In genomic region chr1:155307247-155307740, GRCh38 we compare ENCODE assay signal across 7 cellular contexts. TPM values are rescaled to one million over a fixed set of nuclear protein-coding genes. Genes with fewer than 3 reads are reported as not detected.
A peak's percentile ranks its signal among the peaks of the same experiment; 100 is the strongest.
DNase-seq lines count a peak whose midpoint lies in the region; ATAC-seq and TF ChIP-seq lines count a peak whose summit lies in the region.

No MANE protein-coding gene starts in this region.

- H3K9me3 Mint-ChIP-seq in activated CD4-positive, alpha-beta memory T cell treated with anti-CD3 and anti-CD28 coated beads, Interleukin-2, amount 10 ng/mL, durations not matched to agents 7 days and 5 days = no peaks in the 10 kb centered on the region

- TF ChIP-seq RAD21 in liver (IDR thresholded peaks at IDR 0.05) = peak; percentile 63 to 67

- H3K27me3 ChIP-seq in liver (ENCODE audit: control insufficient read depth in 4 of 4, insufficient read depth in 4 of 4, low read length in 3 of 4) = no peaks in the 10 kb centered on the region

- peaks cover 40% of the 10 kb centered on the region for H3K4me1 Mint-ChIP-seq in activated CD4-positive, alpha-beta memory T cell treated with anti-CD3 and anti-CD28 coated beads, Interleukin-2, amount 10 ng/mL, durations not matched to agents 7 days and 5 days

- POLR2A ChIA-PET in activated CD4-positive, alpha-beta memory T cell treated with anti-CD3 and anti-CD28 coated beads, Interleukin-2, amount 10 ng/mL, durations not matched to agents 7 days and 5 days (lab: Charles Lee) = interaction anchor here (0.9 to 6.1 kb wide), 9 partner anchors 11 to 155 kb away, joined by 3 to 50 read pairs (median 6); partner anchors contain the start of genes CLK2, RUSC1 and SCAMP3

- peaks cover 0 to 5% (median 4%) of the 10 kb centered on the region in 4 donors for H3K36me3 ChIP-seq in liver (ENCODE audit: control insufficient read depth in 4 of 4, insufficient read depth in 3 of 4, low read depth in 1 of 4, low read length in 3 of 4)

- H3K4me3 Mint-ChIP-seq in activated CD4-positive, alpha-beta memory T cell treated with anti-CD3 and anti-CD28 coated beads, Interleukin-2, amount 10 ng/mL, durations not matched to agents 7 days and 5 days = peak overlapping the region; percentile 17

- CTCF ChIA-PET in activated CD4-positive, alpha-beta memory T cell treated with anti-CD3 and anti-CD28 coated beads, Interleukin-2, amount 10 ng/mL, durations not matched to agents 7 days and 5 days (lab: Charles Lee) = interaction anchor here (0.8 to 2.3 kb wide), 8 partner anchors 14 to 135 kb away, joined by 3 to 39 read pairs (median 4); partner anchors contain the start of genes KRTCAP2 and RUSC1

- peaks cover 7 to 47% (median 30%) of the 10 kb centered on the region in 4 donors for H3K4me1 ChIP-seq in liver (ENCODE audit: control insufficient read depth in 4 of 4, insufficient read depth in 4 of 4, low read length in 3 of 4)

- H3K9me3 ChIP-seq in liver (ENCODE audit: control insufficient read depth in 4 of 4, low read length in 3 of 4) = no peaks in the 10 kb centered on the region

- ATAC-seq in HG02973 (IDR thresholded peaks at IDR 0.05; ENCODE audit: unreplicated experiment) = no peak

- no peaks in the 10 kb centered on the region for H3K27me3 Mint-ChIP-seq in activated CD4-positive, alpha-beta memory T cell treated with anti-CD3 and anti-CD28 coated beads, Interleukin-2, amount 10 ng/mL, durations not matched to agents 7 days and 5 days

- peak overlapping the region; percentile 97 for H3K27ac Mint-ChIP-seq in activated CD4-positive, alpha-beta memory T cell treated with anti-CD3 and anti-CD28 coated beads, Interleukin-2, amount 10 ng/mL, durations not matched to agents 7 days and 5 days

- 57% methylated on average over 6 of the region's 6 CpGs for WGBS in liver

- DNase-seq in GDM1 (lab: John Stamatoyannopoulos, UW) = peak; percentile 27
- peak; percentile 53 for DNase-seq in M059J (ENCODE audit: low read depth)
- no peak for DNase-seq in activated CD4-positive, alpha-beta memory T cell treated with anti-CD3 and anti-CD28 coated beads, Interleukin-2, amount 10 ng/mL, durations not matched to agents 7 days and 5 days
- DNase-seq in NCI-H2196 treated with DMSO at 0.1 percent for 48 hours (lab: John Stamatoyannopoulos, UW; ENCODE audit: unreplicated experiment) = no peak
- DNase-seq in GM20000 (ENCODE audit: low spot score) = no peak

- no peak overlapping the region for H3K4me3 ChIP-seq in liver (ENCODE audit: low read depth in 1 of 3, low read length in 3 of 3)

- peaks cover 32% of the 10 kb centered on the region for H3K36me3 Mint-ChIP-seq in activated CD4-positive, alpha-beta memory T cell treated with anti-CD3 and anti-CD28 coated beads, Interleukin-2, amount 10 ng/mL, durations not matched to agents 7 days and 5 days (ENCODE audit: low read depth)

- H3K9ac ChIP-seq in liver (ENCODE audit: low read depth in 1 of 2, low read length in 2 of 2) = no peak overlapping the region

- peak; percentile 40 for TF ChIP-seq CTCF in liver (IDR thresholded peaks at IDR 0.05; ENCODE audit: low read depth, low read length, missing input control)
- TF ChIP-seq CTCF in GM20000 (IDR thresholded peaks at IDR 0.05; ENCODE audit: extremely low read depth, missing control alignments) = no peak

- H3K27ac ChIP-seq in liver (ENCODE audit: low read depth in 1 of 2, low read length in 2 of 2) = peak overlapping the region; percentile 86 to 89

TF ChIP-seq in liver, 16 proteins besides CTCF, POLR2A, EP300 and RAD21:
- TF ChIP-seq GABPA (IDR thresholded peaks at IDR 0.05 in 1 of 2, conservative IDR thresholded peaks at IDR 0.05 in 1 of 2) (no peak), JUND (IDR thresholded peaks at IDR 0.05) (no peak)
TF ChIP-seq in liver: peak in this region for 0.

RNA-seq across cellular contexts. Expression of gene FDPS, which starts 1.4 kb away (rescaled TPM):
- 203 and 262 TPM in 2 replicates for total RNA-seq in M059J (2014; rRNA removed; shearing (Covaris generic))
- total RNA-seq in activated CD4-positive, alpha-beta memory T cell treated with anti-CD3 and anti-CD28 coated beads, Interleukin-2, amount 10 ng/mL, durations not matched to agents 7 days and 5 days = 100 to 1,000 TPM; 350 to 352 TPM
- 100 to 1,000 TPM; 288 to 370 TPM for total RNA-seq in liver
- polyA plus RNA-seq in liver = 100 to 1,000 TPM; 176 to 211 TPM

RNA-seq across cellular contexts. Expression of gene PKLR, which starts 6.1 kb away (rescaled TPM):
- total RNA-seq in M059J (2014; rRNA removed; shearing (Covaris generic)) = not detected in 2 replicates
- total RNA-seq in activated CD4-positive, alpha-beta memory T cell treated with anti-CD3 and anti-CD28 coated beads, Interleukin-2, amount 10 ng/mL, durations not matched to agents 7 days and 5 days = not detected
- total RNA-seq in liver = 10 to 100 TPM; 39.2 to 56.1 TPM
- 10 to 100 TPM; 10.4 to 41.9 TPM for polyA plus RNA-seq in liver

RNA-seq across cellular contexts. Expression of gene RUSC1, which starts 13.4 kb away (rescaled TPM):
- 49.0 and 52.9 TPM in 2 replicates for total RNA-seq in M059J (2014; rRNA removed; shearing (Covaris generic))
- total RNA-seq in activated CD4-positive, alpha-beta memory T cell treated with anti-CD3 and anti-CD28 coated beads, Interleukin-2, amount 10 ng/mL, durations not matched to agents 7 days and 5 days = 10 to 100 TPM; 24.6 to 26.2 TPM
- total RNA-seq in liver = 1 to 10 TPM; 3.9 to 6.7 TPM
- 1 to 10 TPM; 4.9 to 6.6 TPM for polyA plus RNA-seq in liver

RNA-seq across cellular contexts. Expression of gene HCN3, which starts 30.0 kb away (rescaled TPM):
- 0.66 and 1.7 TPM in 2 replicates for total RNA-seq in M059J (2014; rRNA removed; shearing (Covaris generic))
- total RNA-seq in activated CD4-positive, alpha-beta memory T cell treated with anti-CD3 and anti-CD28 coated beads, Interleukin-2, amount 10 ng/mL, durations not matched to agents 7 days and 5 days = 1 to 10 TPM; 3.7 to 4.9 TPM
- total RNA-seq in liver = 1 to 10 TPM in 1 of 2 donors, under 1 TPM in 1; 0.84 to 1.5 TPM
- polyA plus RNA-seq in liver = 1 to 10 TPM in 1 of 2 donors, under 1 TPM in 1; 0.33 to 1.0 TPM

RNA-seq across cellular contexts. Expression of gene CLK2, which starts 34.0 kb away (rescaled TPM):
- total RNA-seq in M059J (2014; rRNA removed; shearing (Covaris generic)) = 15.1 and 15.8 TPM in 2 replicates
- 10 to 100 TPM; 78.0 to 82.0 TPM for total RNA-seq in activated CD4-positive, alpha-beta memory T cell treated with anti-CD3 and anti-CD28 coated beads, Interleukin-2, amount 10 ng/mL, durations not matched to agents 7 days and 5 days
- total RNA-seq in liver = 10 to 100 TPM; 16.5 to 28.2 TPM
- polyA plus RNA-seq in liver = 10 to 100 TPM in 1 of 2 donors, 1 to 10 TPM in 1; 8.3 to 13.2 TPM

Comparison
In these comparisons a context has a peak if more than half of its experiments do, and no peak if none do; other contexts are left out.
1. DNase-seq: peak in GDM1 (single experiment) and M059J (single experiment); none in activated CD4-positive, alpha-beta memory T cell treated with anti-CD3 and anti-CD28 coated beads, Interleukin-2, amount 10 ng/mL, durations not matched to agents 7 days and 5 days (single experiment), NCI-H2196 treated with DMSO at 0.1 percent for 48 hours (single experiment) and GM20000 (single experiment).
2. RNA of gene PKLR, which starts 6.1 kb away (total RNA-seq): 39.2 to 56.1 TPM in liver; not detected in activated CD4-positive, alpha-beta memory T cell treated with anti-CD3 and anti-CD28 coated beads, Interleukin-2, amount 10 ng/mL, durations not matched to agents 7 days and 5 days and not detected in M059J; every median in the first group is over 10 times any median in the second.